8 cellular contexts compared by ENCODE assay signal in genomic region chr3:32238816-32239637, GRCh38. TPM values are rescaled to one million over a fixed set of nuclear protein-coding genes. Genes with fewer than 3 reads are reported as not detected.
DNase-seq lines count a peak whose midpoint lies in the region; ATAC-seq, FAIRE-seq and TF ChIP-seq lines count a peak whose summit lies in the region.

No MANE protein-coding gene starts in this region.

- peak overlapping the region; percentile 22 for H3K9ac ChIP-seq in keratinocyte (ENCODE audit: control insufficient read depth, extremely low read depth, insufficient read depth, low read length)

- H3K9me3 ChIP-seq in T-helper 17 cell (ENCODE audit: control insufficient read depth, low read length, poor library complexity, severe bottlenecking) (no peaks in the 10 kb centered on the region), keratinocyte (ENCODE audit: control insufficient read depth, low read depth, low read length) (no peaks in the 10 kb centered on the region)

- H3K4me3 Mint-ChIP-seq in T-helper 17 cell: peak overlapping the region; percentile 91

- no peaks in the 10 kb centered on the region for H3K79me2 ChIP-seq in keratinocyte (ENCODE audit: control insufficient read depth, insufficient read depth, low read length)

- H3K27me3 Mint-ChIP-seq in T-helper 17 cell: no peaks in the 10 kb centered on the region

- ATAC-seq in T-helper 17 cell (peak; percentile 53), HG02973 (IDR thresholded peaks at IDR 0.05; ENCODE audit: unreplicated experiment) (no peak)

- H3K4me2 ChIP-seq in keratinocyte (ENCODE audit: control insufficient read depth, extremely low read depth, insufficient read depth, low read depth, low read length): peak overlapping the region; percentile 89

- H3K27ac Mint-ChIP-seq in T-helper 17 cell: peak overlapping the region; percentile 93

- no peaks in the 10 kb centered on the region for H3K36me3 ChIP-seq in keratinocyte (ENCODE audit: control insufficient read depth in 2 of 2, extremely low read depth in 1 of 2, insufficient read depth in 2 of 2, low read length in 2 of 2)

- H3K9me1 ChIP-seq in keratinocyte (ENCODE audit: control insufficient read depth, extremely low read depth, insufficient read depth, low read length): no peaks in the 10 kb centered on the region

- H3K27me3 ChIP-seq in keratinocyte (ENCODE audit: control insufficient read depth, extremely low read depth, insufficient read depth, low read length): peaks cover 19% of the 10 kb centered on the region

- peaks cover 44% of the 10 kb centered on the region for H3K4me1 Mint-ChIP-seq in T-helper 17 cell

- no peak overlapping the region for H3K27ac ChIP-seq in keratinocyte (ENCODE audit: control insufficient read depth, insufficient read depth, low read length)

- no peaks in the 10 kb centered on the region for H3K36me3 Mint-ChIP-seq in T-helper 17 cell (ENCODE audit: low read depth)

- peak overlapping the region; percentile 45 for H2AFZ ChIP-seq in keratinocyte (ENCODE audit: control insufficient read depth, low read length)

- FAIRE-seq in HTR-8/SVneo (lab: Jason Lieb, UNC) (no peak), keratinocyte (lab: Jason Lieb, UNC) (no peak)

- H4K20me1 ChIP-seq in keratinocyte (ENCODE audit: control insufficient read depth, extremely low read depth, insufficient read depth, low read length): no peaks in the 10 kb centered on the region

- H3K4me3 ChIP-seq in cardiac fibroblast (replicated peaks in 1 of 2; ENCODE audit: low read depth in 2 of 2, low read length in 2 of 2) (peak overlapping the region; percentile 71 to 80), keratinocyte (ENCODE audit: control insufficient read depth in 2 of 3, extremely low read depth in 1 of 3, insufficient read depth in 2 of 3, low read depth in 1 of 3, low read length in 3 of 3) (peak overlapping the region; percentile 53 to 72 (median 62))

- TF ChIP-seq CTCF in cardiac fibroblast (IDR thresholded peaks at IDR 0.05; ENCODE audit: low read depth, low read length) (no peak), keratinocyte (optimal IDR thresholded peaks at IDR 0.05 in 1 of 3, IDR thresholded peaks at IDR 0.05 in 1 of 3, conservative IDR thresholded peaks at IDR 0.05 in 1 of 3; ENCODE audit: extremely low read depth in 1 of 3, insufficient read depth in 2 of 3, low read length in 3 of 3) (no peak)

- peaks cover 9% of the 10 kb centered on the region for H3K4me1 ChIP-seq in keratinocyte (ENCODE audit: control insufficient read depth, extremely low read depth, insufficient read depth, low read length)

- dilution Hi-C loops in keratinocyte (cut with MboI; ENCODE audit: extremely low pct_ligation_motif_present, low sequenced_read_pairs): no loop called here

- DNase-seq in SIG-M5 treated with dmso at 0.1 percent for 504 hours (lab: John Stamatoyannopoulos, UW; ENCODE audit: unreplicated experiment) (peak; percentile 35), SIG-M5 (lab: John Stamatoyannopoulos, UW) (no peak), HTR-8/SVneo (ENCODE audit: insufficient read length, low spot score) (peak; percentile 34), T-helper 17 cell (peak in 2 of 3 donors; percentile 12 to 23), cardiac fibroblast (ENCODE audit: low read depth in 2 of 2) (peak; percentile 38), keratinocyte (ENCODE audit: low read depth, low spot score) (no peak)
- peak; percentile 40 for DNase-seq in stimulated activated CD4-positive, alpha-beta T cell treated with anti-CD3 and anti-CD28 coated beads, Interleukin-1b, Interleukin-23, amount 100 ng/mL, for 48 hours

RNA-seq across cellular contexts. Expression of gene CMTM8, which starts 0.5 kb away (rescaled TPM):
- total RNA-seq in T-helper 17 cell: 10 to 100 TPM in 1 of 2 donors, 1 to 10 TPM in 1; 6.3 to 16.4 TPM
- polyA plus RNA-seq in keratinocyte: 1.1 to 1.9 TPM (median 1.6 TPM) in 3 replicates
- 2.8 TPM for polyA plus RNA-seq in keratinocyte (2011; ENCODE audit: low read depth)
- polyA plus RNA-seq in keratinocyte (2011; cell fraction: cytosol; rRNA removed): 2.1 TPM in 2 replicates
- 2.5 and 3.7 TPM in 2 replicates for polyA plus RNA-seq in keratinocyte (2011; cell fraction: nucleus; rRNA removed)
- polyA plus RNA-seq in keratinocyte (2012; ENCODE audit: low replicate concordance): 1.7 and 6.2 TPM in 2 replicates
- polyA minus RNA-seq in keratinocyte: 2.2 to 4.5 TPM (median 2.3 TPM) in 3 replicates
- polyA minus RNA-seq in keratinocyte (2011; cell fraction: cytosol; rRNA and poly(A)+ RNA removed): 1.7 TPM
- polyA minus RNA-seq in keratinocyte (2011; cell fraction: nucleus; rRNA and poly(A)+ RNA removed): 0.42 and 2.1 TPM in 2 replicates

Comparison
In these comparisons a context has a peak if more than half of its experiments do, and no peak if none do; other contexts are left out.
1. DNase-seq: peak in SIG-M5 treated with dmso at 0.1 percent for 504 hours (single experiment), HTR-8/SVneo (single experiment), T-helper 17 cell (2 of 3), cardiac fibroblast (2 of 2) and stimulated activated CD4-positive, alpha-beta T cell treated with anti-CD3 and anti-CD28 coated beads, Interleukin-1b, Interleukin-23, amount 100 ng/mL, for 48 hours (single experiment); none in SIG-M5 (single experiment) and keratinocyte (single experiment).